In genomic region chr16:77531741-77532140, GRCh38 we compare ENCODE assay signal across 11 cellular contexts.
DNase-seq lines count a peak whose midpoint lies in the region; TF ChIP-seq lines count a peak whose summit lies in the region.
"Had no signal": no experiment of that assay in that cellular context is flagged by ENCODE, and none has a peak within 500 bp of the region (broad histone marks: within the 10 kb centered on the region; RNA-seq: fewer than 3 reads in every experiment).

No MANE protein-coding gene starts in this region.

- H3K36me3 ChIP-seq in MG63 = no peaks in the 10 kb centered on the region

- H3K27me3 ChIP-seq in MG63 = no peaks in the 10 kb centered on the region

- no peaks in the 10 kb centered on the region for H3K9me3 ChIP-seq in MG63

- no peak for TF ChIP-seq CTCF in astrocyte of the spinal cord (IDR thresholded peaks at IDR 0.05; ENCODE audit: low read depth, low read length)

- CTCF ChIA-PET in HEK293T (lab: Yijun Ruan, JAX) = no interaction called here

- DNase-seq in DMS53 treated with DMSO at 0.1 percent for 48 hours (lab: John Stamatoyannopoulos, UW; ENCODE audit: unreplicated experiment) (peak; percentile 92), MG63 (peak; percentile 16), astrocyte of the spinal cord (ENCODE audit: low read depth, low spot score) (peak; percentile 75), kidney glomerular epithelial cell (lab: John Stamatoyannopoulos, UW) (peak; percentile 52), hypothalamus (lab: John Stamatoyannopoulos, UW) (no peak), HEK293T (ENCODE audit: extremely low spot score) (no peak), NCI-H1417 treated with DMSO at 0.1 percent for 48 hours (lab: John Stamatoyannopoulos, UW) (no peak)
- no peak for DNase-seq in stimulated activated CD4-positive, alpha-beta T cell treated with anti-CD3 and anti-CD28 coated beads, Interleukin-4, amount 100 ng/mL, for 4 hours
- DNase-seq: HFFc6, KBM-7, NCI-H2171 treated with DMSO at 0.1 percent for 48 hours had no signal

- H3K4me3 ChIP-seq in MG63 = no peak overlapping the region
- H3K4me3 ChIP-seq in astrocyte of the spinal cord (ENCODE audit: low read depth, low read length) = no peak overlapping the region

- POLR2A ChIA-PET in HEK293T (lab: Yijun Ruan, JAX) = no interaction called here

- in situ Hi-C loops in astrocyte of the spinal cord (cut with HindIII; ENCODE audit: low sequenced_read_pairs) = no loop called here

TF ChIP-seq in HEK293T, 16 proteins besides CTCF, POLR2A, EP300 and RAD21:
- no peak for TF ChIP-seq TARDBP (IDR thresholded peaks at IDR 0.05)
- TF ChIP-seq NFRKB (IDR thresholded peaks at IDR 0.05) = no peak
- no peak for TF ChIP-seq CTBP1 (IDR thresholded peaks at IDR 0.05; ENCODE audit: borderline replicate concordance)
- no peak for TF ChIP-seq ARNT (IDR thresholded peaks at IDR 0.05)
- no peak for TF ChIP-seq LEF1 (IDR thresholded peaks at IDR 0.05; ENCODE audit: borderline replicate concordance)
- TF ChIP-seq ELF4 (IDR thresholded peaks at IDR 0.05) = no peak
- TF ChIP-seq ZNF384 (IDR thresholded peaks at IDR 0.05) = no peak
- TF ChIP-seq PKNOX1 (IDR thresholded peaks at IDR 0.05) = no peak
- TF ChIP-seq SP1 (IDR thresholded peaks at IDR 0.05) = no peak
- TF ChIP-seq FOXM1 (IDR thresholded peaks at IDR 0.05; ENCODE audit: borderline replicate concordance) = no peak
- TF ChIP-seq BHLHE40 (IDR thresholded peaks at IDR 0.05; ENCODE audit: borderline replicate concordance) = no peak
- no peak for TF ChIP-seq FOXK2 (IDR thresholded peaks at IDR 0.05)
- TF ChIP-seq HDGF (IDR thresholded peaks at IDR 0.05; ENCODE audit: borderline replicate concordance) = no peak
- TF ChIP-seq SUZ12 (IDR thresholded peaks at IDR 0.05) = no peak
- no peak for TF ChIP-seq FOXA1 (IDR thresholded peaks at IDR 0.05)
- TF ChIP-seq L3MBTL2 (conservative IDR thresholded peaks at IDR 0.05) = no peak

Comparison
In these comparisons a context has a peak if more than half of its experiments do, and no peak if none do; other contexts are left out.
1. DNase-seq: peak in DMS53 treated with DMSO at 0.1 percent for 48 hours (single experiment), MG63 (single experiment), astrocyte of the spinal cord (single experiment) and kidney glomerular epithelial cell (single experiment); none in hypothalamus (0 of 51), HEK293T (single experiment), NCI-H1417 treated with DMSO at 0.1 percent for 48 hours (single experiment) and stimulated activated CD4-positive, alpha-beta T cell treated with anti-CD3 and anti-CD28 coated beads, Interleukin-4, amount 100 ng/mL, for 4 hours (0 of 2).